8 cellular contexts compared by ENCODE assay signal in genomic region chr4:119212964-119213606, GRCh38. TPM values are rescaled to one million over a fixed set of nuclear protein-coding genes. Genes with fewer than 3 reads are reported as not detected.
A peak's percentile ranks its signal among the peaks of the same experiment; 100 is the strongest.
DNase-seq lines count a peak whose midpoint lies in the region; ATAC-seq, FAIRE-seq and TF ChIP-seq lines count a peak whose summit lies in the region.

No MANE protein-coding gene starts in this region.

- H3K36me3 Mint-ChIP-seq in activated CD4-positive, alpha-beta memory T cell treated with anti-CD3 and anti-CD28 coated beads, Interleukin-2, amount 10 ng/mL, durations not matched to agents 7 days and 5 days (ENCODE audit: low read depth): peaks cover 9% of the 10 kb centered on the region
- peaks cover 24% of the 10 kb centered on the region for H3K36me3 Mint-ChIP-seq in effector memory CD8-positive, alpha-beta T cell (ENCODE audit: insufficient read depth)

- H3K36me3 ChIP-seq in BE2C: 0 out of 2 replicates have a peak, but pooled peaks cover 3% of the 10 kb centered on the region

- TF ChIP-seq CTCF in BE2C (IDR thresholded peaks at IDR 0.05; ENCODE audit: low read depth, low read length): peak; percentile 40

- peaks cover 7% of the 10 kb centered on the region for H3K27me3 Mint-ChIP-seq in activated CD4-positive, alpha-beta memory T cell treated with anti-CD3 and anti-CD28 coated beads, Interleukin-2, amount 10 ng/mL, durations not matched to agents 7 days and 5 days
- H3K27me3 Mint-ChIP-seq in effector memory CD8-positive, alpha-beta T cell: no peaks in the 10 kb centered on the region

- peak overlapping the region; percentile 88 for H3K4me3 Mint-ChIP-seq in activated CD4-positive, alpha-beta memory T cell treated with anti-CD3 and anti-CD28 coated beads, Interleukin-2, amount 10 ng/mL, durations not matched to agents 7 days and 5 days
- H3K4me3 Mint-ChIP-seq in effector memory CD8-positive, alpha-beta T cell: peak overlapping the region; percentile 93 to 99

- CTCF ChIA-PET in activated CD4-positive, alpha-beta memory T cell treated with anti-CD3 and anti-CD28 coated beads, Interleukin-2, amount 10 ng/mL, durations not matched to agents 7 days and 5 days (lab: Charles Lee): interaction anchor here (0.7 to 1.5 kb wide), 8 partner anchors 11 to 230 kb away, joined by 3 to 11 read pairs (median 4); a partner anchor contains a TSS

- peak overlapping the region; percentile 89 for H3K27ac Mint-ChIP-seq in activated CD4-positive, alpha-beta memory T cell treated with anti-CD3 and anti-CD28 coated beads, Interleukin-2, amount 10 ng/mL, durations not matched to agents 7 days and 5 days
- H3K27ac Mint-ChIP-seq in effector memory CD8-positive, alpha-beta T cell: peak overlapping the region; percentile 84 to 96

- ATAC-seq in HG03432 (IDR thresholded peaks at IDR 0.05; ENCODE audit: unreplicated experiment): peak; percentile 68
- ATAC-seq in effector memory CD8-positive, alpha-beta T cell (replicated peaks): peak; percentile 35

- no peaks in the 10 kb centered on the region for H3K4me1 ChIP-seq in BE2C

- FAIRE-seq in GM19239 (lab: Jason Lieb, UNC): peak; percentile 82

- DNase-seq in BE2C: peak; percentile 86
- DNase-seq in GM19239 (ENCODE audit: insufficient read length, low spot score): peak; percentile 28
- peak; percentile 81 for DNase-seq in NCI-H748 (lab: John Stamatoyannopoulos, UW; ENCODE audit: unreplicated experiment)
- peak; percentile 67 for DNase-seq in activated CD4-positive, alpha-beta memory T cell treated with anti-CD3 and anti-CD28 coated beads, Interleukin-2, amount 10 ng/mL, durations not matched to agents 7 days and 5 days
- DNase-seq in effector memory CD8-positive, alpha-beta T cell: peak in 2 of 3 experiments; percentile 27 to 32
- DNase-seq in lung microvascular endothelial cell (ENCODE audit: low read depth in 2 of 2): peak; percentile 81 to 96
- peak; percentile 41 for DNase-seq in stimulated activated CD8-positive, alpha-beta memory T cell treated with anti-CD3 and anti-CD28 coated beads, Interleukin-12 subunit alpha, Interleukin-12 subunit beta, amount 100 ng/mL, for 1 hour (ENCODE audit: low read depth)

- no peaks in the 10 kb centered on the region for H3K27me3 ChIP-seq in BE2C

- no peaks in the 10 kb centered on the region for H3K9me3 ChIP-seq in BE2C

- peak overlapping the region; percentile 64 for H3K4me3 ChIP-seq in BE2C (ENCODE audit: low read depth, low read length)

- no peaks in the 10 kb centered on the region for H3K9me3 Mint-ChIP-seq in activated CD4-positive, alpha-beta memory T cell treated with anti-CD3 and anti-CD28 coated beads, Interleukin-2, amount 10 ng/mL, durations not matched to agents 7 days and 5 days
- no peaks in the 10 kb centered on the region for H3K9me3 Mint-ChIP-seq in effector memory CD8-positive, alpha-beta T cell

- H3K4me1 Mint-ChIP-seq in activated CD4-positive, alpha-beta memory T cell treated with anti-CD3 and anti-CD28 coated beads, Interleukin-2, amount 10 ng/mL, durations not matched to agents 7 days and 5 days: peaks cover 32% of the 10 kb centered on the region
- H3K4me1 Mint-ChIP-seq in effector memory CD8-positive, alpha-beta T cell (ENCODE audit: low read depth in 2 of 2): peaks cover 22 to 23% of the 10 kb centered on the region in 2 donors

- POLR2A ChIA-PET in activated CD4-positive, alpha-beta memory T cell treated with anti-CD3 and anti-CD28 coated beads, Interleukin-2, amount 10 ng/mL, durations not matched to agents 7 days and 5 days (lab: Charles Lee): interaction anchor here (0.8 to 3.0 kb wide), 12 partner anchors 9 to 241 kb away, joined by 3 to 43 read pairs (median 4); a partner anchor contains a TSS

RNA-seq across cellular contexts. Expression of gene USP53, which starts 0.6 kb away (rescaled TPM):
- polyA plus RNA-seq in BE2C (2012; ENCODE audit: insufficient read depth, insufficient read length, low read depth): 3.4 TPM
- total RNA-seq in activated CD4-positive, alpha-beta memory T cell treated with anti-CD3 and anti-CD28 coated beads, Interleukin-2, amount 10 ng/mL, durations not matched to agents 7 days and 5 days: 1 to 10 TPM; 6.5 to 7.1 TPM
- total RNA-seq in lung microvascular endothelial cell: 18.3 and 18.5 TPM in 2 replicates

Comparison
In these comparisons a context has a peak if more than half of its experiments do, and no peak if none do; other contexts are left out.
1. Peak in every context shown above with its lines: DNase-seq, ATAC-seq and H3K4me3 ChIP-seq.
2. DNase-seq: peak in every context shown above with its lines; median percentile 88 in lung microvascular endothelial cell; 86 in BE2C; 81 in NCI-H748; 67 in activated CD4-positive, alpha-beta memory T cell treated with anti-CD3 and anti-CD28 coated beads, Interleukin-2, amount 10 ng/mL, durations not matched to agents 7 days and 5 days; 41 in stimulated activated CD8-positive, alpha-beta memory T cell treated with anti-CD3 and anti-CD28 coated beads, Interleukin-12 subunit alpha, Interleukin-12 subunit beta, amount 100 ng/mL, for 1 hour; 30 in effector memory CD8-positive, alpha-beta T cell; 28 in GM19239.